8 cellular contexts compared by ENCODE assay signal in genomic region chr9:129383415-129384088, GRCh38.
A peak's percentile ranks its signal among the peaks of the same experiment; 100 is the strongest.
DNase-seq lines count a peak whose midpoint lies in the region; ATAC-seq, FAIRE-seq and TF ChIP-seq lines count a peak whose summit lies in the region.

No MANE protein-coding gene starts in this region.

- H3K4me1 ChIP-seq in GM12878 (ENCODE audit: control insufficient read depth, insufficient read depth, low read length), result peaks cover 24% of the 10 kb centered on the region

- TF ChIP-seq RAD21 in GM12878 (IDR thresholded peaks at IDR 0.05; ENCODE audit: insufficient read depth, low read depth, low read length), result peak; percentile 24; the same call in 1 of the 2 replicates

- no peaks in the 10 kb centered on the region for H3K36me3 ChIP-seq in GM12878 (ENCODE audit: control insufficient read depth in 2 of 2, insufficient read depth in 2 of 2, low read length in 1 of 2)

- peak; percentile 96 for ATAC-seq in GM12878
- ATAC-seq in GM21515 (IDR thresholded peaks at IDR 0.05; ENCODE audit: unreplicated experiment), result no peak

- no peaks in the 10 kb centered on the region for H3K9me3 ChIP-seq in GM12878 (replicated peaks; ENCODE audit: control insufficient read depth, insufficient read depth, low read length)

- 1% methylated on average over 62 of the region's 72 CpGs for WGBS in GM12878 (ENCODE audit: insufficient coverage, insufficient replicate concordance, low lambda C conversion rate, missing lambda C conversion rate)

- H3K4me2 ChIP-seq in GM12878 (ENCODE audit: control insufficient read depth, insufficient read depth), result peak overlapping the region; percentile 91

- peak; percentile 44 for DNase-seq in AG09319 (ENCODE audit: extremely low read depth, low read depth)
- peak; percentile 85 to 90 for DNase-seq in Kasumi-1 (lab: John Stamatoyannopoulos, UW)
- peak; percentile 32 for DNase-seq in UCSD-AML1 (lab: John Stamatoyannopoulos, UW; ENCODE audit: unreplicated experiment)
- peak; percentile 38 for DNase-seq in GM12878 (ENCODE audit: low read depth, low spot score)
- peak; percentile 19 for DNase-seq in skeletal muscle cell (ENCODE audit: low read depth)

- in situ Hi-C loops in GM12878 (cut with MboI), result no loop called here

- intact Hi-C loops in GM12878 (cut with micrococcal nuclease; ENCODE audit: unreplicated experiment), result no loop called here

- H3K4me3 ChIP-seq in GM12878, result peak overlapping the region; percentile 66
- H3K4me3 ChIP-seq in iPS-11a (ENCODE audit: low read depth, low read length), result peak overlapping the region; percentile 33
- H3K4me3 ChIP-seq in skeletal muscle cell (ENCODE audit: low read depth, low read length), result peak overlapping the region; percentile 44

- peak overlapping the region; percentile 50 for H3K27ac ChIP-seq in GM12878 (ENCODE audit: control insufficient read depth, insufficient read depth)

- TF ChIP-seq EP300 in GM12878 (IDR thresholded peaks at IDR 0.05; ENCODE audit: borderline replicate concordance in 1 of 2, control insufficient read depth in 1 of 2, low read depth in 2 of 2, low read length in 2 of 2), result no peak

- H2AFZ ChIP-seq in GM12878 (ENCODE audit: control insufficient read depth, low read depth, low read length), result peak overlapping the region; percentile 87

- H4K20me1 ChIP-seq in GM12878 (ENCODE audit: control insufficient read depth, insufficient read depth), result no peaks in the 10 kb centered on the region

- CTCF ChIA-PET in GM12878 (lab: Yijun Ruan, JAX), result interaction anchor here (0.9 to 2.4 kb wide), 6 partner anchors 10 to 226 kb away, joined by 3 to 11 read pairs (median 4); no protein-coding TSS in a partner anchor

- peak; percentile 46 for TF ChIP-seq POLR2A in GM19193 (IDR thresholded peaks at IDR 0.05; ENCODE audit: extremely low read depth, insufficient read depth, insufficient read length)
- TF ChIP-seq POLR2A in GM12878 (IDR thresholded peaks at IDR 0.05; ENCODE audit: low read depth, low read length), result peak; percentile 62

- H3K9ac ChIP-seq in GM12878 (ENCODE audit: control insufficient read depth, insufficient read depth, low read length), result peak overlapping the region; percentile 62

- SMC1A ChIA-PET in GM12878 (lab: Charles Lee; ENCODE audit: uncharacterized antibody, unreplicated experiment), result interaction anchor here (0.8 to 2.4 kb wide), 8 partner anchors 39 to 243 kb away, joined by 3 to 9 read pairs (median 3); no protein-coding TSS in a partner anchor

- POLR2A ChIA-PET in GM12878 (lab: Charles Lee), result interaction anchor here (0.5 to 0.9 kb wide), 2 partner anchors 64 to 209 kb away, joined by 3 to 6 read pairs; no protein-coding TSS in a partner anchor

- BruUV-seq in GM12878 (replicated peaks; lab: Mats Ljungman, UMichigan), result no TSS peak

- no peaks in the 10 kb centered on the region; a peak in 2 of 4 replicates for H3K27me3 ChIP-seq in GM12878 (replicated peaks in 1 of 2; ENCODE audit: control insufficient read depth in 2 of 2, insufficient read depth in 2 of 2, low read length in 1 of 2)

- no peaks in the 10 kb centered on the region for H3K79me2 ChIP-seq in GM12878 (ENCODE audit: control insufficient read depth, insufficient read depth, low read length)

- RAD21 ChIA-PET in GM12878 (lab: Charles Lee; ENCODE audit: unreplicated experiment), result interaction anchor here (0.6 to 1.5 kb wide), 9 partner anchors 11 to 252 kb away, joined by 3 to 8 read pairs (median 3); no protein-coding TSS in a partner anchor

- TF ChIP-seq CTCF in AG09319 (IDR thresholded peaks at IDR 0.05; ENCODE audit: low read depth, low read length) (no peak; the same call in 1 of the 2 replicates), GM12878 (IDR thresholded peaks at IDR 0.05 in 2 of 3, conservative IDR thresholded peaks at IDR 0.05 in 1 of 3; ENCODE audit: control insufficient read depth in 2 of 3, extremely low read depth in 1 of 3, insufficient read depth in 1 of 3, low read depth in 3 of 3, low read length in 3 of 3) (peak in 2 of 3 experiments; percentile 15 to 44; a peak in 2 of 6 replicates)

- peak; percentile 91 for FAIRE-seq in GM12878 (lab: Jason Lieb, UNC)

TF ChIP-seq in GM12878, 131 proteins besides CTCF, POLR2A, EP300 and RAD21 (continues in another document):
- TF ChIP-seq CHD2 (IDR thresholded peaks at IDR 0.05; ENCODE audit: borderline replicate concordance, low read depth, low read length), result no peak
- TF ChIP-seq, protein P1, sequence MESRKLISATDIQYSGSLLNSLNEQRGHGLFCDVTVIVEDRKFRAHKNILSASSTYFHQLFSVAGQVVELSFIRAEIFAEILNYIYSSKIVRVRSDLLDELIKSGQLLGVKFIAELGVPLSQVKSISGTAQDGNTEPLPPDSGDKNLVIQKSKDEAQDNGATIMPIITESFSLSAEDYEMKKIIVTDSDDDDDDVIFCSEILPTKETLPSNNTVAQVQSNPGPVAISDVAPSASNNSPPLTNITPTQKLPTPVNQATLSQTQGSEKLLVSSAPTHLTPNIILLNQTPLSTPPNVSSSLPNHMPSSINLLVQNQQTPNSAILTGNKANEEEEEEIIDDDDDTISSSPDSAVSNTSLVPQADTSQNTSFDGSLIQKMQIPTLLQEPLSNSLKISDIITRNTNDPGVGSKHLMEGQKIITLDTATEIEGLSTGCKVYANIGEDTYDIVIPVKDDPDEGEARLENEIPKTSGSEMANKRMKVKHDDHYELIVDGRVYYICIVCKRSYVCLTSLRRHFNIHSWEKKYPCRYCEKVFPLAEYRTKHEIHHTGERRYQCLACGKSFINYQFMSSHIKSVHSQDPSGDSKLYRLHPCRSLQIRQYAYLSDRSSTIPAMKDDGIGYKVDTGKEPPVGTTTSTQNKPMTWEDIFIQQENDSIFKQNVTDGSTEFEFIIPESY (IDR thresholded peaks at IDR 0.05), result no peak
- TF ChIP-seq, protein P2, sequence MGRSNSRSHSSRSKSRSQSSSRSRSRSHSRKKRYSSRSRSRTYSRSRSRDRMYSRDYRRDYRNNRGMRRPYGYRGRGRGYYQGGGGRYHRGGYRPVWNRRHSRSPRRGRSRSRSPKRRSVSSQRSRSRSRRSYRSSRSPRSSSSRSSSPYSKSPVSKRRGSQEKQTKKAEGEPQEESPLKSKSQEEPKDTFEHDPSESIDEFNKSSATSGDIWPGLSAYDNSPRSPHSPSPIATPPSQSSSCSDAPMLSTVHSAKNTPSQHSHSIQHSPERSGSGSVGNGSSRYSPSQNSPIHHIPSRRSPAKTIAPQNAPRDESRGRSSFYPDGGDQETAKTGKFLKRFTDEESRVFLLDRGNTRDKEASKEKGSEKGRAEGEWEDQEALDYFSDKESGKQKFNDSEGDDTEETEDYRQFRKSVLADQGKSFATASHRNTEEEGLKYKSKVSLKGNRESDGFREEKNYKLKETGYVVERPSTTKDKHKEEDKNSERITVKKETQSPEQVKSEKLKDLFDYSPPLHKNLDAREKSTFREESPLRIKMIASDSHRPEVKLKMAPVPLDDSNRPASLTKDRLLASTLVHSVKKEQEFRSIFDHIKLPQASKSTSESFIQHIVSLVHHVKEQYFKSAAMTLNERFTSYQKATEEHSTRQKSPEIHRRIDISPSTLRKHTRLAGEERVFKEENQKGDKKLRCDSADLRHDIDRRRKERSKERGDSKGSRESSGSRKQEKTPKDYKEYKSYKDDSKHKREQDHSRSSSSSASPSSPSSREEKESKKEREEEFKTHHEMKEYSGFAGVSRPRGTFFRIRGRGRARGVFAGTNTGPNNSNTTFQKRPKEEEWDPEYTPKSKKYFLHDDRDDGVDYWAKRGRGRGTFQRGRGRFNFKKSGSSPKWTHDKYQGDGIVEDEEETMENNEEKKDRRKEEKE (IDR thresholded peaks at IDR 0.05), result no peak
- no peak for TF ChIP-seq EED (IDR thresholded peaks at IDR 0.05; ENCODE audit: low read depth)
- 0 out of 2 replicates have a peak, but pooled peaks have one; percentile 32 for TF ChIP-seq STAT1 (conservative IDR thresholded peaks at IDR 0.05)
- TF ChIP-seq, protein P3, sequence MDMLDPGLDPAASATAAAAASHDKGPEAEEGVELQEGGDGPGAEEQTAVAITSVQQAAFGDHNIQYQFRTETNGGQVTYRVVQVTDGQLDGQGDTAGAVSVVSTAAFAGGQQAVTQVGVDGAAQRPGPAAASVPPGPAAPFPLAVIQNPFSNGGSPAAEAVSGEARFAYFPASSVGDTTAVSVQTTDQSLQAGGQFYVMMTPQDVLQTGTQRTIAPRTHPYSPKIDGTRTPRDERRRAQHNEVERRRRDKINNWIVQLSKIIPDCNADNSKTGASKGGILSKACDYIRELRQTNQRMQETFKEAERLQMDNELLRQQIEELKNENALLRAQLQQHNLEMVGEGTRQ (IDR thresholded peaks at IDR 0.05; ENCODE audit: borderline replicate concordance, low read depth, low read length), result no peak
- peak; percentile 46 to 62; a peak in 3 of 4 replicates for TF ChIP-seq BHLHE40 (IDR thresholded peaks at IDR 0.05; ENCODE audit: borderline replicate concordance in 1 of 2, low read depth in 2 of 2, low read length in 1 of 2)
- TF ChIP-seq DPF2 (IDR thresholded peaks at IDR 0.05), result peak; percentile 70; the same call in 1 of the 2 replicates
- TF ChIP-seq USF1 (IDR thresholded peaks at IDR 0.05; ENCODE audit: borderline replicate concordance, extremely low read length, insufficient read depth, low read depth, low read length), result no peak
- TF ChIP-seq NR2C2 (IDR thresholded peaks at IDR 0.05; ENCODE audit: borderline replicate concordance, control insufficient read depth, insufficient read length, low read depth), result no peak
- no peak for TF ChIP-seq ZNF24 (IDR thresholded peaks at IDR 0.05)
- TF ChIP-seq IRF3 (IDR thresholded peaks at IDR 0.05), result no peak
- TF ChIP-seq JUNB (IDR thresholded peaks at IDR 0.05), result no peak
- no peak for TF ChIP-seq STAT3 (IDR thresholded peaks at IDR 0.05; ENCODE audit: low read depth, low read length)
- no peak for TF ChIP-seq CBX5 (IDR thresholded peaks at IDR 0.05; ENCODE audit: low read depth)
- TF ChIP-seq TCF12 (IDR thresholded peaks at IDR 0.05; ENCODE audit: low read depth, low read length), result no peak
- no peak for TF ChIP-seq RCOR1 (conservative IDR thresholded peaks at IDR 0.05; ENCODE audit: low read depth, low read length)

Comparison
In these comparisons a context has a peak if more than half of its experiments do, and no peak if none do; other contexts are left out.
1. DNase-seq: peak in every context shown above with its lines; median percentile 88 in Kasumi-1; 44 in AG09319; 38 in GM12878; 32 in UCSD-AML1; 19 in skeletal muscle cell.